In genomic region chr14:91048676-91049075, GRCh38 we compare ENCODE assay signal across 30 cellular contexts.
"Had no signal": no experiment of that assay in that cellular context is flagged by ENCODE, and none has a peak within 500 bp of the region (broad histone marks: within the 10 kb centered on the region; RNA-seq: fewer than 3 reads in every experiment).

No MANE protein-coding gene starts in this region.

- H3K27me3 Mint-ChIP-seq: activated CD4-positive, alpha-beta memory T cell treated with anti-CD3 and anti-CD28 coated beads, Interleukin-2, amount 10 ng/mL, durations not matched to agents 7 days and 5 days; progenitor cell of endocrine pancreas had no signal

- ATAC-seq: activated CD4-positive, CD25-positive, alpha-beta regulatory T cell treated with anti-CD3 and anti-CD28 coated beads, Interleukin-2, amount 50 U/mL, for 24 hours; activated naive CD4-positive, alpha-beta T cell treated with anti-CD3 and anti-CD28 coated beads, Interleukin-2, amount 50 U/mL, for 72 hours; activated T-cell treated with anti-CD3 and anti-CD28 coated beads, Interleukin-2, amount 50 U/mL, for 4 hours; left colon; mucosa of descending colon; natural killer cell treated with Interleukin-12 subunit alpha and Interleukin-12 subunit beta and Interleukin-15 and Interleukin-18, amount 100 ng/mL, for 72 hours; sciatic nerve; stimulated activated effector memory CD8-positive, alpha-beta T cell treated with anti-CD3 and anti-CD28 coated beads, Interleukin-12 subunit alpha, Interleukin-12 subunit beta, amount 100 ng/mL, for 72 hours had no signal

- H3K9me3 Mint-ChIP-seq: activated CD4-positive, alpha-beta memory T cell treated with anti-CD3 and anti-CD28 coated beads, Interleukin-2, amount 10 ng/mL, durations not matched to agents 7 days and 5 days; activated T-cell treated with anti-CD3 and anti-CD28 coated beads, Interleukin-2, amount 50 U/mL, for 4 hours; activated T-helper 2 cell treated with anti-CD3 and anti-CD28 coated beads, Interferon-gamma antibody, Interleukin-2, Interleukin-4, amounts not matched to agents 10 μg/mL and 5 μg/mL and 100 μg/mL, durations not matched to agents 14 hours and 24 hours and 36 hours; immature natural killer cell; natural killer cell treated with Interleukin-12 subunit alpha and Interleukin-12 subunit beta and Interleukin-15 and Interleukin-18, amount 100 ng/mL, for 72 hours; stimulated activated effector memory CD8-positive, alpha-beta T cell treated with anti-CD3 and anti-CD28 coated beads, Interleukin-12 subunit alpha, Interleukin-12 subunit beta, amount 100 ng/mL, for 72 hours; T-helper 1 cell treated with Interleukin-12 subunit alpha and Interleukin-12 subunit beta and Interleukin-4 antibody, amounts not matched to agents 30 μg/mL and 1 μg/mL, for 36 hours had no signal

- H3K9me3 ChIP-seq: breast epithelium, mucosa of descending colon, ovary, suprapubic skin, tibial artery had no signal

- H3K27ac ChIP-seq: breast epithelium, ovary, suprapubic skin, tibial artery, VCaP had no signal

- H3K4me3 ChIP-seq: breast epithelium, mucosa of descending colon, ovary, skin epidermis, suprapubic skin, tibial artery had no signal

- H3K4me1 ChIP-seq: breast epithelium, suprapubic skin, tibial artery had no signal

- H3K36me3 ChIP-seq: breast epithelium, ovary, suprapubic skin, tibial artery had no signal

- DNase-seq: activated CD4-positive, alpha-beta memory T cell treated with anti-CD3 and anti-CD28 coated beads, Interleukin-2, amount 10 ng/mL, durations not matched to agents 7 days and 5 days; activated CD4-positive, alpha-beta T cell treated with anti-CD3 and anti-CD28 coated beads for 48 hours; activated naive CD4-positive, alpha-beta T cell; activated T-cell treated with anti-CD3 and anti-CD28 coated beads, Interleukin-2, amount 50 U/mL, for 4 hours; central memory CD4-positive, alpha-beta T cell; head of caudate nucleus; hypothalamus; immature natural killer cell; kidney; left colon; mesendoderm; mucosa of descending colon; ovary; retina; stimulated activated CD4-positive, alpha-beta T cell treated with anti-CD3 and anti-CD28 coated beads, Interleukin-12 subunit alpha, Interleukin-12 subunit beta, amount 100 ng/mL, for 4 hours; stimulated activated CD4-positive, alpha-beta T cell treated with anti-CD3 and anti-CD28 coated beads, Interleukin-4, amount 100 ng/mL, for 24 hours; T-helper 9 cell; tibial artery had no signal

- H3K4me3 Mint-ChIP-seq: activated CD4-positive, alpha-beta memory T cell treated with anti-CD3 and anti-CD28 coated beads, Interleukin-2, amount 10 ng/mL, durations not matched to agents 7 days and 5 days; activated T-cell treated with anti-CD3 and anti-CD28 coated beads, Interleukin-2, amount 50 U/mL, for 4 hours; T-helper 1 cell treated with Interleukin-12 subunit alpha and Interleukin-12 subunit beta and Interleukin-4 antibody, amounts not matched to agents 30 μg/mL and 1 μg/mL, for 36 hours had no signal

- H3K27me3 ChIP-seq: breast epithelium, ovary, suprapubic skin, tibial artery had no signal

- H3K27ac Mint-ChIP-seq: activated T-helper 2 cell treated with anti-CD3 and anti-CD28 coated beads, Interferon-gamma antibody, Interleukin-2, Interleukin-4, amounts not matched to agents 10 μg/mL and 5 μg/mL and 100 μg/mL, durations not matched to agents 14 hours and 24 hours and 36 hours; progenitor cell of endocrine pancreas; stimulated activated effector memory CD8-positive, alpha-beta T cell treated with anti-CD3 and anti-CD28 coated beads, Interleukin-12 subunit alpha, Interleukin-12 subunit beta, amount 100 ng/mL, for 72 hours; T-helper 1 cell treated with Interleukin-12 subunit alpha and Interleukin-12 subunit beta and Interleukin-4 antibody, amounts not matched to agents 30 μg/mL and 1 μg/mL, for 36 hours had no signal
